17 cellular contexts compared by ENCODE assay signal in the genomic region with DNA sequence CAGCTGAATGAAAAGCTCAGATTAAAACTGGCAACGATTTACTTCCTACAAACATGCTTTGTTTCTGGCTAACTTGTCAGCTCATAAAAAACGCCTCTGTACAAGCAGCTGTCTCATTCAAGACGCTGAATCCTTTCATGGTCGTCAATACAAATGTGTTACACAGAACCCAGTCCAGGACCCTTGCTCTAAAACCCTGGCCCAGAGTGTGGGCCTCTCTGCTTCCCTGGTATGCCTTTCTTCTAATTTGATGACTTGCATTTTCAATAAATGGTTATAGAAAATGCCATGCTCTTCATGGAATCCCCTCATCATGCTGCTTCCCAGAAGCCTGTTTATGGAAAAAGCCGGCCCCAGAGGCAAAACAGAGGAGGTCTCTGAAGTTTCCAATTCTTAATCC.
DNase-seq lines count a peak whose midpoint lies in the region; ATAC-seq, FAIRE-seq and TF ChIP-seq lines count a peak whose summit lies in the region.
"Had no signal": no experiment of that assay in that cellular context is flagged by ENCODE, and none has a peak within 500 bp of the region (broad histone marks: within the 10 kb centered on the region; RNA-seq: fewer than 3 reads in every experiment).

No MANE protein-coding gene starts in this region.

- H3K4me2 ChIP-seq in endothelial cell of umbilical vein (ENCODE audit: insufficient read depth, low read length): peak overlapping the region; percentile 34

- intact Hi-C loops in left cardiac atrium (cut with DNase I): no loop called here
- intact Hi-C loops in cardiac septum (cut with DNase I): no loop called here
- intact Hi-C loops in endothelial cell of umbilical vein (cut with micrococcal nuclease): loop anchor here (10.0 kb wide), 1 partner anchor 324 kb away; no protein-coding TSS in a partner anchor

- no peak overlapping the region for H3K4me3 ChIP-seq in endothelial cell of umbilical vein (replicated peaks in 1 of 3; ENCODE audit: insufficient read depth in 1 of 3, low read depth in 1 of 3, low read length in 3 of 3)
- H3K4me3 ChIP-seq: thoracic aorta had no signal

- TF ChIP-seq CTCF in endothelial cell of umbilical vein (IDR thresholded peaks at IDR 0.05; ENCODE audit: extremely low read depth in 1 of 2, insufficient read depth in 1 of 2, low read depth in 1 of 2, low read length in 2 of 2): no peak

- DNase-seq in left cardiac atrium (no peak), cardiac septum (ENCODE audit: low spot score) (no peak), endothelial cell of umbilical vein (ENCODE audit: low read depth, low spot score) (peak; percentile 62), midbrain (lab: John Stamatoyannopoulos, UW) (peak; percentile 70), superior temporal gyrus (ENCODE audit: extremely low spot score) (peak; percentile 85), amniotic stem cell (lab: John Stamatoyannopoulos, UW) (no peak), islet precursor cell (no peak)
- no peak for DNase-seq in stimulated activated CD8-positive, alpha-beta memory T cell treated with anti-CD3 and anti-CD28 coated beads, Interleukin-4, amount 100 ng/mL, for 48 hours
- DNase-seq: activated B cell treated with CpG ODN at 0.5 μM for 24 hours, activated gamma-delta T cell treated with Interleukin-2 at 50 U/mL for 16 hours, Caco-2, foreskin keratinocyte, immature natural killer cell, NCI-H1436 treated with DMSO at 0.1 percent for 48 hours, NCI-H524 treated with DMSO at 0.1 percent for 48 hours had no signal

- BruUV-seq in endothelial cell of umbilical vein (replicated peaks; lab: Mats Ljungman, UMichigan): no TSS peak

- no peak overlapping the region for H3K9ac ChIP-seq in endothelial cell of umbilical vein (replicated peaks; ENCODE audit: extremely low read depth, insufficient read depth, low read length)
- H3K9ac ChIP-seq: parathyroid adenoma had no signal

- CTCF ChIA-PET in endothelial cell of umbilical vein (lab: Charles Lee): interaction anchor here (1.0 to 1.8 kb wide), 2 partner anchors 8 to 19 kb away, joined by 5 to 6 read pairs; no protein-coding TSS in a partner anchor

- peak; percentile 49 for FAIRE-seq in endothelial cell of umbilical vein (lab: Jason Lieb, UNC)

- peak; percentile 10 to 26 for ATAC-seq in left cardiac atrium
- ATAC-seq: foreskin keratinocyte had no signal

- TF ChIP-seq POLR2A in endothelial cell of umbilical vein (IDR thresholded peaks at IDR 0.05; ENCODE audit: low read depth, low read length): no peak

- POLR2A ChIA-PET in endothelial cell of umbilical vein (lab: Charles Lee): interaction anchor here (0.5 to 1.5 kb wide), 2 partner anchors 15 to 183 kb away, joined by 3 to 6 read pairs; a partner anchor contains a TSS

- H3K9me3 ChIP-seq in endothelial cell of umbilical vein (replicated peaks; ENCODE audit: control insufficient read depth, insufficient read depth, low read length): peaks cover 2% of the 10 kb centered on the region
- H3K9me3 ChIP-seq: thoracic aorta had no signal

- no peaks in the 10 kb centered on the region for H4K20me1 ChIP-seq in endothelial cell of umbilical vein (replicated peaks; ENCODE audit: control insufficient read depth, extremely low read depth, insufficient read depth, low read length)

- dilution Hi-C loops in endothelial cell of umbilical vein (cut with MboI; ENCODE audit: extremely low pct_ligation_motif_present, low sequenced_read_pairs): no loop called here

- H3K36me3 ChIP-seq in endothelial cell of umbilical vein (ENCODE audit: control insufficient read depth in 2 of 2, extremely low read depth in 1 of 2, insufficient read depth in 2 of 2, low read length in 2 of 2): peaks cover 0 to 2% of the 10 kb centered on the region in 2 experiments
- H3K36me3 ChIP-seq: thoracic aorta had no signal

- peaks cover 25% of the 10 kb centered on the region for H3K4me1 ChIP-seq in endothelial cell of umbilical vein (ENCODE audit: control insufficient read depth, extremely low read depth, insufficient read depth, low read length)
- H3K4me1 ChIP-seq: Caco-2, parathyroid adenoma had no signal

- H3K27me3 ChIP-seq in endothelial cell of umbilical vein (ENCODE audit: control insufficient read depth in 2 of 2, insufficient read depth in 2 of 2, low read length in 2 of 2): no peaks in the 10 kb centered on the region
- H3K27me3 ChIP-seq: foreskin keratinocyte had no signal

- no peaks in the 10 kb centered on the region for H3K9me1 ChIP-seq in endothelial cell of umbilical vein (replicated peaks; ENCODE audit: control insufficient read depth, extremely low read depth, insufficient read depth, low read length)

- no peaks in the 10 kb centered on the region for H3K79me2 ChIP-seq in endothelial cell of umbilical vein (ENCODE audit: control insufficient read depth, insufficient read depth, low read length)
- H3K79me2 ChIP-seq: parathyroid adenoma had no signal

- H3K27ac ChIP-seq in endothelial cell of umbilical vein (ENCODE audit: insufficient read depth, low read depth, low read length): peak overlapping the region; percentile 1
- H3K27ac ChIP-seq: foreskin keratinocyte, parathyroid adenoma, thoracic aorta had no signal

- peak overlapping the region; percentile 71 for H2AFZ ChIP-seq in endothelial cell of umbilical vein (ENCODE audit: low read depth, low read length)
- H2AFZ ChIP-seq: parathyroid adenoma had no signal

TF ChIP-seq in endothelial cell of umbilical vein, 7 proteins besides CTCF, POLR2A, EP300 and RAD21:
- TF ChIP-seq, protein P1, sequence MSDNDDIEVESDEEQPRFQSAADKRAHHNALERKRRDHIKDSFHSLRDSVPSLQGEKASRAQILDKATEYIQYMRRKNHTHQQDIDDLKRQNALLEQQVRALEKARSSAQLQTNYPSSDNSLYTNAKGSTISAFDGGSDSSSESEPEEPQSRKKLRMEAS (IDR thresholded peaks at IDR 0.05; ENCODE audit: insufficient read depth, insufficient read length): no peak
- TF ChIP-seq JUN (IDR thresholded peaks at IDR 0.05; ENCODE audit: borderline replicate concordance, insufficient read depth, insufficient read length, low read depth): no peak
- TF ChIP-seq EZH2 (IDR thresholded peaks at IDR 0.05; ENCODE audit: borderline replicate concordance, low read depth, low read length, severe bottlenecking): no peak
- no peak for TF ChIP-seq GATA2 (IDR thresholded peaks at IDR 0.05; ENCODE audit: insufficient read depth, insufficient read length, low read depth, low read length)
- no peak for TF ChIP-seq POLR2AphosphoS5 (IDR thresholded peaks at IDR 0.05; ENCODE audit: insufficient read depth, low read depth, low read length)
- TF ChIP-seq FOS (IDR thresholded peaks at IDR 0.05; ENCODE audit: borderline replicate concordance, insufficient read depth, low read length): no peak
- TF ChIP-seq MYC (IDR thresholded peaks at IDR 0.05; ENCODE audit: low read depth, low read length): no peak

Comparison
In these comparisons a context has a peak if more than half of its experiments do, and no peak if none do; other contexts are left out.
1. DNase-seq: peak in endothelial cell of umbilical vein (single experiment), midbrain (single experiment) and superior temporal gyrus (single experiment); none in left cardiac atrium (single experiment), cardiac septum (single experiment), amniotic stem cell (single experiment), islet precursor cell (single experiment) and stimulated activated CD8-positive, alpha-beta memory T cell treated with anti-CD3 and anti-CD28 coated beads, Interleukin-4, amount 100 ng/mL, for 48 hours (single experiment).